Comparison of ENCODE assay signal across 1 cellular context in genomic region chr5:179820483-179821297, GRCh38.
TF ChIP-seq lines count a peak whose summit lies in the region.

TSS of gene SQSTM1 (plus strand) at chr5:179820905. CDS start at chr5:179820937, 32 bp downstream.

TF ChIP-seq in K562, 482 proteins besides CTCF, POLR2A, EP300 and RAD21 (continued from another document and continues in another):
- TF ChIP-seq HNRNPLL (IDR thresholded peaks at IDR 0.05; ENCODE audit: low read depth, low read length, poor library complexity, severe bottlenecking) (peak; percentile 27), ATF6 (CRISPR knock-in tag; IDR thresholded peaks at IDR 0.05) (0 out of 2 replicates have a peak, but pooled peaks have one; percentile 31), NONO (IDR thresholded peaks at IDR 0.05; ENCODE audit: low read depth in 2 of 2, low read length in 1 of 2) (peak; percentile 72 to 95; a peak in 3 of 4 replicates), ZNF408 (CRISPR knock-in tag; IDR thresholded peaks at IDR 0.05; ENCODE audit: low read depth) (no peak), HNRNPL (IDR thresholded peaks at IDR 0.05; ENCODE audit: low read depth, low read length) (no peak; the same call in 1 of the 2 replicates), PRMT5 (CRISPR knock-in tag; IDR thresholded peaks at IDR 0.05) (no peak), GTF2B (IDR thresholded peaks at IDR 0.05; ENCODE audit: extremely low read depth, insufficient read length) (no peak), ZNF518B (CRISPR knock-in tag; IDR thresholded peaks at IDR 0.05) (no peak), ZNF197 (CRISPR knock-in tag; IDR thresholded peaks at IDR 0.05; ENCODE audit: low read depth) (no peak), GATAD2A (IDR thresholded peaks at IDR 0.05) (peak; percentile 97), AFF1 (IDR thresholded peaks at IDR 0.05; ENCODE audit: low read depth in 1 of 2, partially characterized antibody in 2 of 2) (peak in 1 of 2 experiments; percentile 17), RHOXF2B (CRISPR knock-in tag; conservative IDR thresholded peaks at IDR 0.05) (no peak), CBFA2T2 (conservative IDR thresholded peaks at IDR 0.05) (no peak), PHB2 (IDR thresholded peaks at IDR 0.05; ENCODE audit: low read depth) (no peak), ESRRA (IDR thresholded peaks at IDR 0.05; ENCODE audit: borderline replicate concordance, low read depth) (peak; percentile 44; the same call in 1 of the 2 replicates), POU5F1 (IDR thresholded peaks at IDR 0.05; ENCODE audit: borderline replicate concordance, low read depth, low read length, partially characterized antibody) (no peak), WHSC1 (IDR thresholded peaks at IDR 0.05; ENCODE audit: low read length) (no peak), MCM2 (IDR thresholded peaks at IDR 0.05; ENCODE audit: low read depth) (no peak), ZBTB11 (CRISPR knock-in tag; IDR thresholded peaks at IDR 0.05) (no peak), IRF1 (CRISPR knock-in tag; IDR thresholded peaks at IDR 0.05; ENCODE audit: borderline replicate concordance) (no peak), TRIM28 (IDR thresholded peaks at IDR 0.05) (no peak; the same call in 1 of the 2 replicates), TCF15 (CRISPR knock-in tag; IDR thresholded peaks at IDR 0.05) (peak; percentile 64; the same call in 1 of the 2 replicates), ZBTB49 (CRISPR knock-in tag; IDR thresholded peaks at IDR 0.05; ENCODE audit: borderline replicate concordance) (no peak), THAP12 (CRISPR knock-in tag; IDR thresholded peaks at IDR 0.05) (peak; percentile 73), LCOR (CRISPR knock-in tag; IDR thresholded peaks at IDR 0.05) (no peak), COPS2 (conservative IDR thresholded peaks at IDR 0.05) (no peak)
